Comparison of ENCODE assay signal across 19 cellular contexts in genomic region chr20:61573415-61574305, GRCh38.
"Had no signal": no experiment of that assay in that cellular context is flagged by ENCODE, and none has a peak within 500 bp of the region (broad histone marks: within the 10 kb centered on the region; RNA-seq: fewer than 3 reads in every experiment).

No MANE protein-coding gene starts in this region.

- H3K27ac ChIP-seq: dorsolateral prefrontal cortex, gastrocnemius medialis, hepatocyte, left lung, prostate gland, right atrium auricular region, stomach, thyroid gland had no signal

- H3K36me3 Mint-ChIP-seq: natural killer cell; stimulated activated effector memory CD8-positive, alpha-beta T cell treated with anti-CD3 and anti-CD28 coated beads, Interleukin-12 subunit alpha, Interleukin-12 subunit beta, amount 100 ng/mL, for 72 hours; type B pancreatic cell had no signal

- H3K4me2 ChIP-seq: hepatocyte, smooth muscle cell had no signal

- H3K9me3 Mint-ChIP-seq: stimulated activated effector memory CD8-positive, alpha-beta T cell treated with anti-CD3 and anti-CD28 coated beads, Interleukin-12 subunit alpha, Interleukin-12 subunit beta, amount 100 ng/mL, for 72 hours; type B pancreatic cell had no signal

- DNase-seq: dorsolateral prefrontal cortex; effector CD4-positive, alpha-beta T cell; gastrocnemius medialis; head of caudate nucleus; left cardiac atrium; left lung; natural killer cell; stimulated activated CD4-positive, alpha-beta T cell treated with anti-CD3 and anti-CD28 coated beads, Interleukin-2, amount 100 ng/mL, for 24 hours; stimulated activated CD4-positive, alpha-beta T cell treated with anti-CD3 and anti-CD28 coated beads, Interleukin-4, amount 100 ng/mL, for 24 hours; stimulated activated naive CD4-positive, alpha-beta T cell treated with Interleukin-2 at 50 U/mL for 16 hours; stomach; thyroid gland had no signal

- H3K79me2 ChIP-seq: hepatocyte had no signal

- H3K4me1 ChIP-seq: gastrocnemius medialis, left lung, prostate gland, right atrium auricular region, stomach had no signal

- H3K4me3 ChIP-seq: dorsolateral prefrontal cortex, gastrocnemius medialis, hepatocyte, left lung, prostate gland, right atrium auricular region, smooth muscle cell, stomach, thyroid gland had no signal

- H3K4me1 Mint-ChIP-seq: natural killer cell; stimulated activated effector memory CD8-positive, alpha-beta T cell treated with anti-CD3 and anti-CD28 coated beads, Interleukin-12 subunit alpha, Interleukin-12 subunit beta, amount 100 ng/mL, for 72 hours had no signal

- H3K4me3 Mint-ChIP-seq: natural killer cell; stimulated activated effector memory CD8-positive, alpha-beta T cell treated with anti-CD3 and anti-CD28 coated beads, Interleukin-12 subunit alpha, Interleukin-12 subunit beta, amount 100 ng/mL, for 72 hours; type B pancreatic cell had no signal

- H3K36me3 ChIP-seq: gastrocnemius medialis, left lung, prostate gland, right atrium auricular region, stomach, thyroid gland had no signal

- H3K27ac Mint-ChIP-seq: natural killer cell; stimulated activated effector memory CD8-positive, alpha-beta T cell treated with anti-CD3 and anti-CD28 coated beads, Interleukin-12 subunit alpha, Interleukin-12 subunit beta, amount 100 ng/mL, for 72 hours; type B pancreatic cell had no signal

- H2AFZ ChIP-seq: hepatocyte had no signal

- H3K9me3 ChIP-seq: gastrocnemius medialis, prostate gland, right atrium auricular region, stomach, thyroid gland had no signal

- ATAC-seq: gastrocnemius medialis; left cardiac atrium; left lung; natural killer cell; sciatic nerve; stimulated activated effector memory CD8-positive, alpha-beta T cell treated with anti-CD3 and anti-CD28 coated beads, Interleukin-12 subunit alpha, Interleukin-12 subunit beta, amount 100 ng/mL, for 72 hours had no signal

- H3K27me3 ChIP-seq: dorsolateral prefrontal cortex, gastrocnemius medialis, right atrium auricular region, thyroid gland had no signal
